ENCODE assay signal across 6 cellular contexts in genomic region chr11:65047581-65048422, GRCh38. TPM values are rescaled to one million over a fixed set of nuclear protein-coding genes. Genes with fewer than 3 reads are reported as not detected.
DNase-seq lines count a peak whose midpoint lies in the region; ATAC-seq and TF ChIP-seq lines count a peak whose summit lies in the region.

No MANE protein-coding gene starts in this region.

- H3K27me3 ChIP-seq in mesenchymal stem cell (ENCODE audit: control insufficient read depth in 1 of 2, insufficient read depth in 1 of 2, low read length in 2 of 2), result peaks cover 3% of the 10 kb centered on the region in 2 experiments

- H2BK120ac ChIP-seq in mesenchymal stem cell (ENCODE audit: low read depth, low read length), result no peak overlapping the region

- peak overlapping the region; percentile 82 for H3K9ac ChIP-seq in mesenchymal stem cell (ENCODE audit: low read length)

- peaks cover 0 to 14% of the 10 kb centered on the region in 2 donors for H3K36me3 Mint-ChIP-seq in CD14-positive monocyte
- no peaks in the 10 kb centered on the region for H3K36me3 Mint-ChIP-seq in activated naive CD4-positive, alpha-beta T cell treated with anti-CD3 and anti-CD28 coated beads, Interleukin-2, amount 50 U/mL, for 24 hours

- H3K4me3 Mint-ChIP-seq in CD14-positive monocyte, result peak overlapping the region; percentile 88 to 94
- H3K4me3 Mint-ChIP-seq in activated naive CD4-positive, alpha-beta T cell treated with anti-CD3 and anti-CD28 coated beads, Interleukin-2, amount 50 U/mL, for 24 hours, result peak overlapping the region; percentile 84

- H2BK5ac ChIP-seq in mesenchymal stem cell (ENCODE audit: low read depth, low read length, poor library complexity, severe bottlenecking), result no peak overlapping the region

- H3K23ac ChIP-seq in mesenchymal stem cell (ENCODE audit: low read length in 2 of 2), result no peak overlapping the region

- no peak overlapping the region for H2AK5ac ChIP-seq in mesenchymal stem cell (ENCODE audit: low read length, severe bottlenecking)

- peak overlapping the region in 2 of 7 donors; percentile 67 to 68 for H3K27ac Mint-ChIP-seq in CD14-positive monocyte
- H3K27ac Mint-ChIP-seq in activated naive CD4-positive, alpha-beta T cell treated with anti-CD3 and anti-CD28 coated beads, Interleukin-2, amount 50 U/mL, for 24 hours, result peak overlapping the region; percentile 82

- peak overlapping the region; percentile 72 for H4K8ac ChIP-seq in mesenchymal stem cell (ENCODE audit: low read length)

- peaks cover 27% of the 10 kb centered on the region for H3K79me1 ChIP-seq in mesenchymal stem cell (replicated peaks; ENCODE audit: low read length, poor library complexity, severe bottlenecking)

- H2BK15ac ChIP-seq in mesenchymal stem cell (ENCODE audit: low read depth, poor library complexity, severe bottlenecking), result no peak overlapping the region

- peak overlapping the region in 1 of 2 experiments; percentile 57 for H3K18ac ChIP-seq in mesenchymal stem cell (ENCODE audit: low read depth in 1 of 2, low read length in 2 of 2)

- no peak for TF ChIP-seq CTCF in CD14-positive monocyte (IDR thresholded peaks at IDR 0.05)

- H3K9me3 Mint-ChIP-seq in CD14-positive monocyte, result no peaks in the 10 kb centered on the region
- H3K9me3 Mint-ChIP-seq in activated naive CD4-positive, alpha-beta T cell treated with anti-CD3 and anti-CD28 coated beads, Interleukin-2, amount 50 U/mL, for 24 hours, result no peaks in the 10 kb centered on the region

- H3K4me3 ChIP-seq in mesenchymal stem cell (ENCODE audit: insufficient read depth in 1 of 2, low read depth in 1 of 2, low read length in 2 of 2), result peak overlapping the region in 1 of 2 experiments; percentile 77

- H2BK12ac ChIP-seq in mesenchymal stem cell (ENCODE audit: low read length in 2 of 2), result no peak overlapping the region

- H3K27me3 Mint-ChIP-seq in CD14-positive monocyte (ENCODE audit: low read depth in 3 of 3), result peaks cover 0 to 10% (median 3%) of the 10 kb centered on the region in 3 donors
- no peaks in the 10 kb centered on the region for H3K27me3 Mint-ChIP-seq in activated naive CD4-positive, alpha-beta T cell treated with anti-CD3 and anti-CD28 coated beads, Interleukin-2, amount 50 U/mL, for 24 hours

- intact Hi-C loops in CD14-positive monocyte (cut with micrococcal nuclease), result no loop called here

- 50% methylated on average over 36 of the region's 56 CpGs for WGBS in mesenchymal stem cell

- DNase-seq in CD14-positive monocyte (ENCODE audit: low spot score) (no peak), mesenchymal stem cell (no peak), RPMI8226 (no peak), medulla oblongata (ENCODE audit: extremely low spot score) (no peak)

- H2AFZ ChIP-seq in mesenchymal stem cell (ENCODE audit: low read depth, low read length), result peak overlapping the region; percentile 33

- H3K4me1 ChIP-seq in mesenchymal stem cell (ENCODE audit: control insufficient read depth, insufficient read depth, low read depth, low read length), result peaks cover 8% of the 10 kb centered on the region

- no peak overlapping the region for H4K91ac ChIP-seq in mesenchymal stem cell (ENCODE audit: low read length)

- no peak overlapping the region for H3K27ac ChIP-seq in mesenchymal stem cell (ENCODE audit: low read length, poor library complexity, severe bottlenecking)

- H3K4me1 Mint-ChIP-seq in CD14-positive monocyte, result peaks cover 37% of the 10 kb centered on the region
- H3K4me1 Mint-ChIP-seq in activated naive CD4-positive, alpha-beta T cell treated with anti-CD3 and anti-CD28 coated beads, Interleukin-2, amount 50 U/mL, for 24 hours, result peaks cover 21% of the 10 kb centered on the region

- no peak overlapping the region for H3K4ac ChIP-seq in mesenchymal stem cell (ENCODE audit: low read depth in 1 of 2, low read length in 2 of 2)

- H3K36me3 ChIP-seq in mesenchymal stem cell (ENCODE audit: control insufficient read depth in 1 of 2, insufficient read depth in 2 of 2, low read depth in 1 of 2, low read length in 2 of 2), result peaks cover 25 to 33% of the 10 kb centered on the region in 2 experiments

- ATAC-seq in GM18858 (IDR thresholded peaks at IDR 0.05; ENCODE audit: unreplicated experiment), result no peak

- H3K9me3 ChIP-seq in mesenchymal stem cell (ENCODE audit: control insufficient read depth, low read length), result no peaks in the 10 kb centered on the region

- H3K4me2 ChIP-seq in mesenchymal stem cell (ENCODE audit: low read length, poor library complexity, severe bottlenecking), result no peak overlapping the region

- H3K14ac ChIP-seq in mesenchymal stem cell (ENCODE audit: low read length in 2 of 2), result no peak overlapping the region

RNA-seq across cellular contexts. Expression of gene SAC3D1, which starts 6.8 kb away (rescaled TPM):
- 10 to 100 TPM in 1 of 2 donors, 1 to 10 TPM in 1; 6.7 to 14.1 TPM for polyA plus RNA-seq in CD14-positive monocyte
- 8.2 TPM for polyA plus RNA-seq in mesenchymal stem cell (2013, experiment 1 of 2)
- polyA plus RNA-seq in mesenchymal stem cell (2013, experiment 2 of 2), result 8.5 TPM

RNA-seq across cellular contexts. Expression of gene NAALADL1, which starts 10.6 kb away (rescaled TPM):
- 10 to 100 TPM; 11.1 to 20.1 TPM for polyA plus RNA-seq in CD14-positive monocyte
- polyA plus RNA-seq in mesenchymal stem cell (2013, experiment 1 of 2), result 0.40 TPM
- polyA plus RNA-seq in mesenchymal stem cell (2013, experiment 2 of 2), result 0.29 TPM

RNA-seq across cellular contexts. Expression of gene SNX15, which starts 20.6 kb away (rescaled TPM):
- polyA plus RNA-seq in CD14-positive monocyte, result 10 to 100 TPM; 16.2 to 17.8 TPM
- 18.5 TPM for polyA plus RNA-seq in mesenchymal stem cell (2013, experiment 1 of 2)
- polyA plus RNA-seq in mesenchymal stem cell (2013, experiment 2 of 2), result 17.5 TPM

RNA-seq across cellular contexts. Expression of gene ARL2, which starts 33.8 kb away (rescaled TPM):
- 10 to 100 TPM; 34.4 to 40.4 TPM for polyA plus RNA-seq in CD14-positive monocyte
- polyA plus RNA-seq in mesenchymal stem cell (2013, experiment 1 of 2), result 86.1 TPM
- polyA plus RNA-seq in mesenchymal stem cell (2013, experiment 2 of 2), result 84.5 TPM

RNA-seq across cellular contexts. Expression of gene CDCA5, which starts 36.0 kb away (rescaled TPM):
- under 1 TPM in 1 of 2 donors, not detected in 1; 0.28 TPM for polyA plus RNA-seq in CD14-positive monocyte
- polyA plus RNA-seq in mesenchymal stem cell (2013, experiment 1 of 2), result 3.3 TPM
- 3.6 TPM for polyA plus RNA-seq in mesenchymal stem cell (2013, experiment 2 of 2)
